In the genomic region with DNA sequence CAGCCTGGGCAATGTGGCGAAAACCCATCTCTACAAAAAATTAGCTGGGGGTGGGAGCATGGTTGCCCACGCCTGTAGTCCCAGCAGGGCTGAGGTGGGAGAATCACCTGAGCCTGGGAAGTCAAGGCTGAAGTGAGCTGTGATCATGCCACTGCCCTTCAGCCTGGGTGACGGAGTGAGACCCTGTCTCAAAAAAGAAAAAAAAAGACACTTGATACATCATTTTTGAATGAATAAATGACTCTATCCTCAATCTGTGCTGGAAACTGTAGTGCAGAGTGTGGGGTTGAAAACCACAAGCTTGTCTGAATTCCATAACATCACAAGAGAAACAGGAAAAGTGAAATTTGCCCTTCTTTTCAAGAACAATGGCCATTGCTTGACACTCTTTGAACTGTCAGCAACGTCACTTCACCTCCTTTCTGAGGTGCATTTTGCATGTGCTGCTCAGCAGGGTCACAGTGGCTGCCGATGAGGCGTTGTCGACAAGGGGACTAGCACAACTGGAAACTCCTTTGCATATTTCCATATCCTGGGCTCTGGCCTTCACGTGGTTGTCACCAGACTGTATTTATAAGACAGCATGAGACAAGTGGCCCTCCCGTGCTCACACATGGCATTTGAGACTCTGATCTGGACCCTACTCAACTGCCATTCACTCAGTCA, we compare ENCODE assay signal across 18 cellular contexts.
"Had no signal": no experiment of that assay in that cellular context is flagged by ENCODE, and none has a peak within 500 bp of the region (broad histone marks: within the 10 kb centered on the region; RNA-seq: fewer than 3 reads in every experiment).

No MANE protein-coding gene starts in this region.

- H3K27me3 Mint-ChIP-seq: activated CD4-positive, alpha-beta T cell treated with anti-CD3 and anti-CD28 coated beads, Interleukin-2, amount 10 ng/mL, durations not matched to agents 24 days and 14 days; activated CD8-positive, alpha-beta T cell treated with anti-CD3 and anti-CD28 coated beads for 36 hours; naive thymus-derived CD4-positive, alpha-beta T cell had no signal

- H3K4me1 ChIP-seq: body of pancreas, parathyroid adenoma, sigmoid colon had no signal

- H3K9me3 Mint-ChIP-seq: activated CD4-positive, alpha-beta T cell treated with anti-CD3 and anti-CD28 coated beads, Interleukin-2, amount 10 ng/mL, durations not matched to agents 24 days and 14 days had no signal

- H2AFZ ChIP-seq: parathyroid adenoma had no signal

- H3K4me1 Mint-ChIP-seq: activated CD4-positive, alpha-beta T cell treated with anti-CD3 and anti-CD28 coated beads, Interleukin-2, amount 10 ng/mL, durations not matched to agents 24 days and 14 days; activated T-helper 17 cell treated with anti-CD3 and anti-CD28 coated beads, Interleukin-2, amount 50 U/mL, for 72 hours; stimulated activated effector memory CD8-positive, alpha-beta T cell treated with anti-CD3 and anti-CD28 coated beads, Interleukin-12 subunit alpha, Interleukin-12 subunit beta, amount 100 ng/mL, for 72 hours had no signal

- ATAC-seq: activated CD8-positive, alpha-beta T cell treated with anti-CD3 and anti-CD28 coated beads for 36 hours; activated T-helper 17 cell treated with anti-CD3 and anti-CD28 coated beads, Interleukin-2, amount 50 U/mL, for 72 hours; body of pancreas; left lobe of liver; mucosa of descending colon; naive thymus-derived CD4-positive, alpha-beta T cell; stimulated activated effector memory CD8-positive, alpha-beta T cell treated with anti-CD3 and anti-CD28 coated beads, Interleukin-12 subunit alpha, Interleukin-12 subunit beta, amount 100 ng/mL, for 72 hours had no signal

- H3K27ac Mint-ChIP-seq: activated CD4-positive, alpha-beta T cell treated with anti-CD3 and anti-CD28 coated beads, Interleukin-2, amount 10 ng/mL, durations not matched to agents 24 days and 14 days; activated CD8-positive, alpha-beta T cell treated with anti-CD3 and anti-CD28 coated beads for 36 hours; activated naive CD4-positive, alpha-beta T cell treated with anti-CD3 and anti-CD28 coated beads for 36 hours; activated T-helper 17 cell treated with anti-CD3 and anti-CD28 coated beads, Interleukin-2, amount 50 U/mL, for 72 hours; stimulated activated effector memory CD8-positive, alpha-beta T cell treated with anti-CD3 and anti-CD28 coated beads, Interleukin-12 subunit alpha, Interleukin-12 subunit beta, amount 100 ng/mL, for 72 hours had no signal

- H3K9me3 ChIP-seq: body of pancreas, mucosa of descending colon, sigmoid colon, thoracic aorta had no signal

- H3K27ac ChIP-seq: body of pancreas, parathyroid adenoma, sigmoid colon, thoracic aorta had no signal

- H3K27me3 ChIP-seq: body of pancreas, sigmoid colon had no signal

- H3K9ac ChIP-seq: parathyroid adenoma had no signal

- DNase-seq: activated CD4-positive, alpha-beta T cell treated with anti-CD3 and anti-CD28 coated beads, Interleukin-2, amount 10 ng/mL, durations not matched to agents 24 days and 14 days; activated CD4-positive, CD25-positive, alpha-beta regulatory T cell; activated CD8-positive, alpha-beta T cell treated with anti-CD3 and anti-CD28 coated beads for 36 hours; activated naive CD4-positive, alpha-beta T cell treated with anti-CD3 and anti-CD28 coated beads for 36 hours; activated T-cell treated with anti-CD3 and anti-CD28 coated beads, Interleukin-2, amount 50 U/mL, for 1 hour; body of pancreas; caudate nucleus; erythroblast; mucosa of descending colon; naive thymus-derived CD4-positive, alpha-beta T cell; sigmoid colon; stimulated activated CD4-positive, alpha-beta T cell treated with anti-CD3 and anti-CD28 coated beads, Interleukin-4, amount 100 ng/mL, for 24 hours; T1000 had no signal

- H3K4me3 Mint-ChIP-seq: activated CD4-positive, alpha-beta T cell treated with anti-CD3 and anti-CD28 coated beads, Interleukin-2, amount 10 ng/mL, durations not matched to agents 24 days and 14 days; activated CD8-positive, alpha-beta T cell treated with anti-CD3 and anti-CD28 coated beads for 36 hours; activated naive CD4-positive, alpha-beta T cell treated with anti-CD3 and anti-CD28 coated beads for 36 hours; activated T-helper 17 cell treated with anti-CD3 and anti-CD28 coated beads, Interleukin-2, amount 50 U/mL, for 72 hours; naive thymus-derived CD4-positive, alpha-beta T cell; stimulated activated effector memory CD8-positive, alpha-beta T cell treated with anti-CD3 and anti-CD28 coated beads, Interleukin-12 subunit alpha, Interleukin-12 subunit beta, amount 100 ng/mL, for 72 hours had no signal

- H3K36me3 ChIP-seq: sigmoid colon, thoracic aorta had no signal

- H3K4me3 ChIP-seq: body of pancreas, mucosa of descending colon, sigmoid colon, thoracic aorta had no signal
